18 cellular contexts compared by ENCODE assay signal in the genomic region with DNA sequence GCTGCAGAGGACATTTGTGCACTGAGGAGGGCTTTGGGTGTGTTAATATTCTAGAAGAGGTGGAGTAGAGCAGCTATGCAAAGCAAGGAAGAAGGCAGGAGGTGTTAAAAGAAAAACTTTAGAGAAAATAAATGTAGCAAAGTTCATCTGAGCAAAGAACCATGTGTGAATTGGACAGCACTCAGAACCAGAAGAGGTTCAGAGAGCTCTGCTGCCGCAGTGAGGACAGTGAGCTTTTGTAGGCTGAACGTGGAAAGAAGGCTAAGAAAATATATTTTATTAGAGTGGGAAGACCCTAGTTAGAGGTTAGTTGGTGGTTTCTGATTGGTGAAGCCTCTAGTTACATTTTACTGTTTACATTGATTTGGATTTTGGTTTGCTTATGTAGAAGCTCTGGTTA. TPM values are rescaled to one million over a fixed set of nuclear protein-coding genes. Genes with fewer than 3 reads are reported as not detected.
DNase-seq lines count a peak whose midpoint lies in the region; ATAC-seq, FAIRE-seq and TF ChIP-seq lines count a peak whose summit lies in the region.
"Had no signal": no experiment of that assay in that cellular context is flagged by ENCODE, and none has a peak within 500 bp of the region (broad histone marks: within the 10 kb centered on the region; RNA-seq: fewer than 3 reads in every experiment).

No MANE protein-coding gene starts in this region.

- no peak overlapping the region for H3K27ac ChIP-seq in CD8-positive, alpha-beta memory T cell (ENCODE audit: low read depth, low read length)
- H3K27ac ChIP-seq in K562 (ENCODE audit: extremely low read depth, low read depth, low read length), result no peak overlapping the region

- H3K27ac Mint-ChIP-seq in activated CD8-positive, alpha-beta memory T cell treated with anti-CD3 and anti-CD28 coated beads, Interleukin-2, amount 10 ng/mL, durations not matched to agents 7 days and 5 days, result peak overlapping the region; percentile 37
- H3K27ac Mint-ChIP-seq in CD8-positive, alpha-beta memory T cell, result peak overlapping the region in 6 of 8 donors; percentile 7 to 91 (median 72)
- H3K27ac Mint-ChIP-seq in natural killer cell treated with Interleukin-12 subunit alpha and Interleukin-12 subunit beta and Interleukin-15 and Interleukin-18, amount 100 ng/mL, for 72 hours, result peak overlapping the region; percentile 29 to 68

- H3K9me3 ChIP-seq in CD8-positive, alpha-beta memory T cell (ENCODE audit: low read length), result no peaks in the 10 kb centered on the region
- no peaks in the 10 kb centered on the region for H3K9me3 ChIP-seq in K562 (replicated peaks; ENCODE audit: control insufficient read depth, insufficient read depth, low read depth, low read length)
- H3K9me3 ChIP-seq: HAP-1 had no signal

- no peaks in the 10 kb centered on the region for H3K27me3 ChIP-seq in CD8-positive, alpha-beta memory T cell (ENCODE audit: insufficient read depth, low read length, poor library complexity, severe bottlenecking)
- no peaks in the 10 kb centered on the region for H3K27me3 ChIP-seq in K562 (ENCODE audit: control insufficient read depth in 2 of 2, insufficient read depth in 2 of 2, low read length in 2 of 2)

- POLR2A ChIA-PET in CD8-positive, alpha-beta memory T cell (lab: Charles Lee), result no interaction called here
- POLR2A ChIA-PET in K562 (lab: Yijun Ruan, JAX), result interaction anchor here (1.4 to 1.9 kb wide), 2 partner anchors 9 to 103 kb away, joined by 3 to 4 read pairs; no protein-coding TSS in a partner anchor

- intact Hi-C loops in K562 (cut with micrococcal nuclease), result no loop called here

- no peaks in the 10 kb centered on the region for H3K4me1 ChIP-seq in CD8-positive, alpha-beta memory T cell (ENCODE audit: insufficient read depth, low read length)
- peaks cover 9 to 14% of the 10 kb centered on the region in 2 experiments for H3K4me1 ChIP-seq in K562 (replicated peaks in 1 of 2; ENCODE audit: control insufficient read depth in 2 of 2, insufficient read depth in 2 of 2, low read length in 2 of 2)
- H3K4me1 ChIP-seq: HAP-1 had no signal

- H3K4me3 Mint-ChIP-seq in activated CD8-positive, alpha-beta memory T cell treated with anti-CD3 and anti-CD28 coated beads, Interleukin-2, amount 10 ng/mL, durations not matched to agents 7 days and 5 days, result no peak overlapping the region
- no peak overlapping the region for H3K4me3 Mint-ChIP-seq in CD8-positive, alpha-beta memory T cell
- no peak overlapping the region for H3K4me3 Mint-ChIP-seq in natural killer cell treated with Interleukin-12 subunit alpha and Interleukin-12 subunit beta and Interleukin-15 and Interleukin-18, amount 100 ng/mL, for 72 hours

- no peak overlapping the region for H3K4me3 ChIP-seq in CD8-positive, alpha-beta memory T cell (ENCODE audit: low read length)
- H3K4me3 ChIP-seq in K562, result no peak overlapping the region
- H3K4me3 ChIP-seq: HAP-1 had no signal

- H3K4me1 Mint-ChIP-seq in activated CD8-positive, alpha-beta memory T cell treated with anti-CD3 and anti-CD28 coated beads, Interleukin-2, amount 10 ng/mL, durations not matched to agents 7 days and 5 days, result no peaks in the 10 kb centered on the region
- H3K4me1 Mint-ChIP-seq in CD8-positive, alpha-beta memory T cell, result peaks cover 37 to 64% (median 49%) of the 10 kb centered on the region in 3 donors
- H3K4me1 Mint-ChIP-seq in natural killer cell treated with Interleukin-12 subunit alpha and Interleukin-12 subunit beta and Interleukin-15 and Interleukin-18, amount 100 ng/mL, for 72 hours (ENCODE audit: low read depth in 2 of 2), result peaks cover 28 to 39% of the 10 kb centered on the region in 2 donors

- H3K36me3 Mint-ChIP-seq in activated CD8-positive, alpha-beta memory T cell treated with anti-CD3 and anti-CD28 coated beads, Interleukin-2, amount 10 ng/mL, durations not matched to agents 7 days and 5 days, result peaks cover 42% of the 10 kb centered on the region
- peaks cover 8 to 81% (median 27%) of the 10 kb centered on the region in 3 donors for H3K36me3 Mint-ChIP-seq in CD8-positive, alpha-beta memory T cell
- peaks cover 46% of the 10 kb centered on the region for H3K36me3 Mint-ChIP-seq in natural killer cell treated with Interleukin-12 subunit alpha and Interleukin-12 subunit beta and Interleukin-15 and Interleukin-18, amount 100 ng/mL, for 72 hours

- CTCF ChIA-PET in activated CD8-positive, alpha-beta memory T cell treated with anti-CD3 and anti-CD28 coated beads, Interleukin-2, amount 10 ng/mL, durations not matched to agents 7 days and 5 days (lab: Charles Lee), result interaction anchor here (1.2 to 1.8 kb wide), 6 partner anchors 8 to 160 kb away, joined by 3 to 6 read pairs (median 4); no protein-coding TSS in a partner anchor
- CTCF ChIA-PET in CD8-positive, alpha-beta memory T cell (lab: Charles Lee), result interaction anchor here (1.2 to 1.9 kb wide), 2 partner anchors 132 to 169 kb away, joined by 3 to 5 read pairs; no protein-coding TSS in a partner anchor
- CTCF ChIA-PET in K562 (lab: Yijun Ruan, JAX; ENCODE audit: low intra/inter-chr PET ratio), result no interaction called here

- no peaks in the 10 kb centered on the region for H3K27me3 Mint-ChIP-seq in activated CD8-positive, alpha-beta memory T cell treated with anti-CD3 and anti-CD28 coated beads, Interleukin-2, amount 10 ng/mL, durations not matched to agents 7 days and 5 days
- peaks cover 0 to 1% of the 10 kb centered on the region in 2 donors for H3K27me3 Mint-ChIP-seq in CD8-positive, alpha-beta memory T cell
- H3K27me3 Mint-ChIP-seq in natural killer cell treated with Interleukin-12 subunit alpha and Interleukin-12 subunit beta and Interleukin-15 and Interleukin-18, amount 100 ng/mL, for 72 hours, result no peaks in the 10 kb centered on the region

- H3K9me1 ChIP-seq in K562 (ENCODE audit: control insufficient read depth, insufficient read depth, low read length), result no peaks in the 10 kb centered on the region

- in situ Hi-C loops in K562 (cut with MboI), result no loop called here

- no peak overlapping the region for H2AFZ ChIP-seq in K562 (ENCODE audit: low read depth, low read length)

- peak; percentile 23 for FAIRE-seq in K562 (lab: Jason Lieb, UNC)

- TF ChIP-seq POLR2A in K562 (conservative IDR thresholded peaks at IDR 0.05), result no peak

- peaks cover 36% of the 10 kb centered on the region for H3K36me3 ChIP-seq in CD8-positive, alpha-beta memory T cell (ENCODE audit: insufficient read depth, low read length)
- peaks cover 72% of the 10 kb centered on the region; the same call in 2 of the 3 replicates for H3K36me3 ChIP-seq in K562 (ENCODE audit: control insufficient read depth, insufficient read depth, low read length)

- no peaks in the 10 kb centered on the region for H3K79me2 ChIP-seq in K562 (ENCODE audit: control insufficient read depth, insufficient read depth, low read length)

- no peak for TF ChIP-seq CTCF in K562 (IDR thresholded peaks at IDR 0.05 in 2 of 3, conservative IDR thresholded peaks at IDR 0.05 in 1 of 3; ENCODE audit: insufficient read depth in 2 of 3, low read depth in 1 of 3, low read length in 3 of 3)

- H3K4me2 ChIP-seq in K562 (ENCODE audit: insufficient read depth, low read length), result no peak overlapping the region

- no peaks in the 10 kb centered on the region for H4K20me1 ChIP-seq in K562 (replicated peaks; ENCODE audit: control insufficient read depth, insufficient read depth, low read length)

- no peak for DNase-seq in activated CD8-positive, alpha-beta memory T cell treated with anti-CD3 and anti-CD28 coated beads, Interleukin-2, amount 10 ng/mL, durations not matched to agents 7 days and 5 days
- no peak for DNase-seq in activated CD8-positive, alpha-beta memory T cell treated with anti-CD3 and anti-CD28 coated beads, Interleukin-2, amount 50 U/mL, for 4 hours
- DNase-seq in CD8-positive, alpha-beta memory T cell, result no peak
- DNase-seq in K562 (ENCODE audit: extremely low read depth in 1 of 4, low spot score in 3 of 4) (no peak), globus pallidus (ENCODE audit: low spot score) (no peak), NCI-H2107 treated with DMSO at 0.1 percent for 48 hours (lab: John Stamatoyannopoulos, UW; ENCODE audit: unreplicated experiment) (no peak)
- DNase-seq in natural killer cell treated with Interleukin-12 subunit alpha and Interleukin-12 subunit beta and Interleukin-15 and Interleukin-18, amount 100 ng/mL, for 72 hours (ENCODE audit: low spot score), result no peak
- DNase-seq: 8988T, DMS79 treated with DMSO at 0.1 percent for 48 hours, KBM-7, NCI-H1417 treated with DMSO at 0.1 percent for 48 hours, NCI-H2029, NCI-H2171 treated with DMSO at 0.1 percent for 48 hours, NCI-H446 treated with DMSO at 0.1 percent for 48 hours, RPMI8226, SIG-M5 had no signal

- no peaks in the 10 kb centered on the region for H3K9me3 Mint-ChIP-seq in activated CD8-positive, alpha-beta memory T cell treated with anti-CD3 and anti-CD28 coated beads, Interleukin-2, amount 10 ng/mL, durations not matched to agents 7 days and 5 days (ENCODE audit: low read depth)
- no peaks in the 10 kb centered on the region for H3K9me3 Mint-ChIP-seq in CD8-positive, alpha-beta memory T cell
- H3K9me3 Mint-ChIP-seq in natural killer cell treated with Interleukin-12 subunit alpha and Interleukin-12 subunit beta and Interleukin-15 and Interleukin-18, amount 100 ng/mL, for 72 hours, result no peaks in the 10 kb centered on the region

- no peak overlapping the region for H3K9ac ChIP-seq in K562 (ENCODE audit: insufficient read depth in 1 of 2, low read depth in 2 of 2, low read length in 2 of 2)

- no peak for TF ChIP-seq EP300 in K562 (IDR thresholded peaks at IDR 0.05; ENCODE audit: low read length)

- no TSS peak for BruUV-seq in K562 (replicated peaks; lab: Mats Ljungman, UMichigan)

- no peak for TF ChIP-seq RAD21 in K562 (CRISPR knock-in tag; conservative IDR thresholded peaks at IDR 0.05 in 1 of 2, IDR thresholded peaks at IDR 0.05 in 1 of 2)

- no peak for ATAC-seq in activated CD8-positive, alpha-beta memory T cell treated with anti-CD3 and anti-CD28 coated beads, Interleukin-2, amount 10 ng/mL, durations not matched to agents 7 days and 5 days
- ATAC-seq in K562 (no peak), HG03521 (IDR thresholded peaks at IDR 0.05; ENCODE audit: unreplicated experiment) (no peak)
- ATAC-seq in natural killer cell treated with Interleukin-12 subunit alpha and Interleukin-12 subunit beta and Interleukin-15 and Interleukin-18, amount 100 ng/mL, for 72 hours, result no peak

- 74% methylated on average over 2 of the region's 2 CpGs for WGBS in K562 (ENCODE audit: insufficient coverage, low coverage, missing lambda C conversion rate)

RNA-seq across cellular contexts. Expression of gene ST6GAL1, which starts 50.7 kb away (rescaled TPM):
- total RNA-seq in activated CD8-positive, alpha-beta memory T cell treated with anti-CD3 and anti-CD28 coated beads, Interleukin-2, amount 10 ng/mL, durations not matched to agents 7 days and 5 days, result 100 to 1,000 TPM in 1 of 2 experiments, 10 to 100 TPM in 1; 77.9 to 102 TPM
- total RNA-seq in CD8-positive, alpha-beta memory T cell, result 100 to 1,000 TPM in 1 of 2 experiments, 10 to 100 TPM in 1; 96.8 to 108 TPM
- polyA plus RNA-seq in CD8-positive, alpha-beta memory T cell, result 139 TPM
- 401 and 438 TPM in 2 replicates for total RNA-seq in K562 (2011; cell fraction: chromatin; rRNA removed; ENCODE audit: low replicate concordance)
- total RNA-seq in K562 (2011; cell fraction: nucleolus; rRNA removed), result 288 and 318 TPM in 2 replicates
- 391 and 510 TPM in 2 replicates for total RNA-seq in K562 (2011; cell fraction: nucleoplasm; rRNA removed)
- total RNA-seq in K562 (2014; rRNA removed) (57.1 and 57.4 TPM in 2 replicates), K562 (2014; rRNA removed; fragmentation: Illumina TruSeq; extraction: Trizol) (71.0 and 79.0 TPM in 2 replicates), K562 (2015; rRNA removed; fragmentation: Illumina TruSeq; extraction: Trizol) (39.3 and 42.3 TPM in 2 replicates), K562 (2021) (114 and 135 TPM in 2 replicates)
- polyA plus RNA-seq in K562 (2011; rRNA removed) (93.3 and 144 TPM in 2 replicates), K562 (2014; fragmentation: Illumina TruSeq; extraction: Trizol) (108 and 145 TPM in 2 replicates), K562 (2014; fragmentation: Nextera tagmentation; extraction: Ambion mirVana) (10 to 100 TPM; 31.9 to 43.0 TPM), K562 (2014; rRNA removed) (74.1 and 80.6 TPM in 2 replicates)
- 75.4 and 100 TPM in 2 replicates for polyA plus RNA-seq in K562 (2011; cell fraction: cytosol; rRNA removed)
- polyA plus RNA-seq in K562 (2011; cell fraction: nucleus; rRNA removed), result 62.0 and 106 TPM in 2 replicates
- polyA plus RNA-seq in K562 (2012), result 65.3 and 96.3 TPM in 2 replicates
- 163 and 272 TPM in 2 replicates for polyA minus RNA-seq in K562 (2011; rRNA and poly(A)+ RNA removed)
- polyA minus RNA-seq in K562 (2011; cell fraction: cytosol; rRNA and poly(A)+ RNA removed), result 58.4 and 107 TPM in 2 replicates
- polyA minus RNA-seq in K562 (2011; cell fraction: nucleus; rRNA and poly(A)+ RNA removed), result 86.4 and 113 TPM in 2 replicates
- 100 to 1,000 TPM; 179 to 304 TPM for total RNA-seq in natural killer cell treated with Interleukin-12 subunit alpha and Interleukin-12 subunit beta and Interleukin-15 and Interleukin-18, amount 100 ng/mL, for 72 hours
